29 cellular contexts compared by ENCODE assay signal in the genomic region with DNA sequence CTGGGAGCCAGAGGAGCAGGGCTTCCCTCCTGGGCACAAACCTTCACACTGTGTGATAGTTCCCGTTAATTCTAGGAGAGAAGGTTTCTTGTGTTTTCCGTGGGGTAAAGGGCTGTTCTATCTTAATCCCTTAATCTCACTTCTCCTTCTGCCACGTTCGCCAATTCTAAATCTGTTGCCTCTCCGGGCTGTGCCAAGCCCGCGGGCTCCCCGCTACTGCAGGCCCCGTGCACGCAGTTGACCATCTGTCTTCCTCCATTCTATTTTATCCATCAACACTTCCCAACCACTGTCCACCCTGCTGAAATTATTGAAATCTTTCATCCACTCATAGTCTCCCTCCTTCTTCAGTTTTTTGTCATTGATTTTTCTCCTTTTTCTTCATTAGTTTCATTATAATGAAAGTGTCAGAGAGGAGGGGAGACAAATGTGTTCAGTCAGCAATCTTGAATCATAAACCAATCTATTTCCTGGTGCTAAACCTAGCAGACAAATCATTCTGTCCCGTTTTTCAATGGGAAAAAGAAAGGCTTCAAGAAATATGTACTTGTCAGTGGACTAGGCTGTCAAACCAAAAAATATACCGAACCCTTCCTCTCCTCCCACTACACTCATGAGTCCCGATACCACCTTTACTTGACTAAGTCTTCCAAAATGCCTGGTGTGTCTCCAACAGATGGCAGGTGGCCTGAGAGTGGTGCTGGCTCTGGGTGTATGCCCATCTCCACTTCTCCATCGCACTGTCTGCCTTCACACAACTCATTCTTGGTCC. TPM values are rescaled to one million over a fixed set of nuclear protein-coding genes. Genes with fewer than 3 reads are reported as not detected.
DNase-seq lines count a peak whose midpoint lies in the region; ATAC-seq and TF ChIP-seq lines count a peak whose summit lies in the region.
"Had no signal": no experiment of that assay in that cellular context is flagged by ENCODE, and none has a peak within 500 bp of the region (broad histone marks: within the 10 kb centered on the region; RNA-seq: fewer than 3 reads in every experiment).

No MANE protein-coding gene starts in this region.

- no peaks in the 10 kb centered on the region for H3K4me1 ChIP-seq in sigmoid colon
- H3K4me1 ChIP-seq: breast epithelium, Peyer's patch, uterus had no signal

- no peak overlapping the region for H3K27ac ChIP-seq in sigmoid colon
- H3K27ac ChIP-seq: epithelial cell of prostate, lower lobe of right lung, Peyer's patch, skin epidermis had no signal

- H3K9me3 Mint-ChIP-seq in endothelial cell (ENCODE audit: unreplicated experiment), result no peaks in the 10 kb centered on the region
- no peaks in the 10 kb centered on the region for H3K9me3 Mint-ChIP-seq in activated CD4-positive, alpha-beta T cell treated with anti-CD3 and anti-CD28 coated beads for 36 hours (ENCODE audit: low read depth)
- H3K9me3 Mint-ChIP-seq: activated naive CD8-positive, alpha-beta T cell treated with anti-CD3 and anti-CD28 coated beads for 36 hours; natural killer cell had no signal

- no peak overlapping the region for H3K4me3 ChIP-seq in sigmoid colon
- no peak overlapping the region for H3K4me3 ChIP-seq in H7 (ENCODE audit: insufficient read depth, low read depth, low read length)
- H3K4me3 ChIP-seq: breast epithelium, lower lobe of right lung, Peyer's patch, skin epidermis, uterus had no signal

- intact Hi-C loops in cardiac septum (cut with DNase I) (loop anchor here (2.0 kb wide), 1 partner anchor 41 kb away; no protein-coding TSS in a partner anchor), Right ventricle myocardium superior (cut with DNase I) (no loop called here), sigmoid colon (cut with DNase I) (no loop called here)
- intact Hi-C loops in activated CD4-positive, alpha-beta T cell treated with anti-CD3 and anti-CD28 coated beads for 36 hours (cut with DNase I, micrococcal nuclease), result no loop called here

- H3K27ac Mint-ChIP-seq in endothelial cell (ENCODE audit: unreplicated experiment), result peak overlapping the region; percentile 57
- H3K27ac Mint-ChIP-seq in activated CD4-positive, alpha-beta T cell treated with anti-CD3 and anti-CD28 coated beads for 36 hours, result no peak overlapping the region
- H3K27ac Mint-ChIP-seq: activated CD8-positive, alpha-beta T cell treated with anti-CD3 and anti-CD28 coated beads, Interleukin-2, amount 10 ng/mL, durations not matched to agents 7 days and 5 days; activated naive CD8-positive, alpha-beta T cell treated with anti-CD3 and anti-CD28 coated beads for 36 hours; natural killer cell had no signal

- CTCF ChIA-PET in activated CD4-positive, alpha-beta T cell treated with anti-CD3 and anti-CD28 coated beads for 36 hours (lab: Charles Lee), result no interaction called here

- POLR2A ChIA-PET in activated CD4-positive, alpha-beta T cell treated with anti-CD3 and anti-CD28 coated beads for 36 hours (lab: Charles Lee), result no interaction called here

- H3K4me1 Mint-ChIP-seq in endothelial cell (ENCODE audit: unreplicated experiment), result peaks cover 51% of the 10 kb centered on the region
- H3K4me1 Mint-ChIP-seq in activated CD4-positive, alpha-beta T cell treated with anti-CD3 and anti-CD28 coated beads for 36 hours, result no peaks in the 10 kb centered on the region
- H3K4me1 Mint-ChIP-seq: activated naive CD8-positive, alpha-beta T cell treated with anti-CD3 and anti-CD28 coated beads for 36 hours had no signal

- H3K36me3 ChIP-seq in sigmoid colon (no peaks in the 10 kb centered on the region), H7 (replicated peaks; ENCODE audit: control insufficient read depth, insufficient read depth, low read length) (no peaks in the 10 kb centered on the region)
- H3K36me3 ChIP-seq: breast epithelium, lower lobe of right lung, Peyer's patch, uterus had no signal

- TF ChIP-seq EP300 in sigmoid colon (IDR thresholded peaks at IDR 0.05), result no peak

- H3K36me3 Mint-ChIP-seq in endothelial cell (ENCODE audit: low read depth, unreplicated experiment), result no peaks in the 10 kb centered on the region
- no peaks in the 10 kb centered on the region for H3K36me3 Mint-ChIP-seq in activated CD4-positive, alpha-beta T cell treated with anti-CD3 and anti-CD28 coated beads for 36 hours (ENCODE audit: low read depth)
- H3K36me3 Mint-ChIP-seq: activated naive CD8-positive, alpha-beta T cell treated with anti-CD3 and anti-CD28 coated beads for 36 hours; natural killer cell had no signal

- no peak overlapping the region for H3K4me3 Mint-ChIP-seq in endothelial cell (ENCODE audit: unreplicated experiment)
- no peak overlapping the region for H3K4me3 Mint-ChIP-seq in activated CD4-positive, alpha-beta T cell treated with anti-CD3 and anti-CD28 coated beads for 36 hours
- H3K4me3 Mint-ChIP-seq: activated CD8-positive, alpha-beta T cell treated with anti-CD3 and anti-CD28 coated beads, Interleukin-2, amount 10 ng/mL, durations not matched to agents 7 days and 5 days; activated naive CD8-positive, alpha-beta T cell treated with anti-CD3 and anti-CD28 coated beads for 36 hours; natural killer cell had no signal

- H3K27me3 ChIP-seq in sigmoid colon (no peaks in the 10 kb centered on the region), H7 (ENCODE audit: control insufficient read depth, insufficient read depth, low read length) (no peaks in the 10 kb centered on the region)
- H3K27me3 ChIP-seq: breast epithelium, Peyer's patch, uterus had no signal

- peaks cover 5% of the 10 kb centered on the region for H3K27me3 Mint-ChIP-seq in endothelial cell (ENCODE audit: unreplicated experiment)
- peaks cover 4% of the 10 kb centered on the region for H3K27me3 Mint-ChIP-seq in activated CD4-positive, alpha-beta T cell treated with anti-CD3 and anti-CD28 coated beads for 36 hours
- H3K27me3 Mint-ChIP-seq: activated naive CD8-positive, alpha-beta T cell treated with anti-CD3 and anti-CD28 coated beads for 36 hours had no signal

- WGBS in sigmoid colon, 2 donors, result 82 to 85% methylated on average over 14 of the region's 14 CpGs

- peak; percentile 60 for DNase-seq in cardiac septum (ENCODE audit: low spot score)
- DNase-seq in Right ventricle myocardium superior, result no peak
- DNase-seq in NCI-H524 treated with DMSO at 0.1 percent for 48 hours (lab: John Stamatoyannopoulos, UW), result peak; percentile 98
- no peak for DNase-seq in endothelial cell (ENCODE audit: low spot score)
- DNase-seq in sigmoid colon, result peak; percentile 36
- DNase-seq in activated CD4-positive, alpha-beta T cell treated with anti-CD3 and anti-CD28 coated beads for 36 hours, result no peak
- no peak for DNase-seq in H7
- DNase-seq: 8988T; activated CD8-positive, alpha-beta T cell treated with anti-CD3 and anti-CD28 coated beads, Interleukin-2, amount 10 ng/mL, durations not matched to agents 7 days and 5 days; activated naive CD8-positive, alpha-beta T cell treated with anti-CD3 and anti-CD28 coated beads for 36 hours; effector CD4-positive, alpha-beta T cell; HCEC 1CT; hippocampal formation; lower lobe of right lung; natural killer cell; NCI-H1105 treated with DMSO at 0.1 percent for 48 hours; NCI-H187 treated with DMSO at 0.1 percent for 48 hours; NCI-H2171 treated with DMSO at 0.1 percent for 48 hours; NCI-H526; Peyer's patch; SHP77 treated with DMSO at 0.1 percent for 48 hours; stimulated activated naive CD4-positive, alpha-beta T cell; uterus had no signal

- ATAC-seq in Right ventricle myocardium superior (ENCODE audit: poor library complexity) (no peak), GM19467 (IDR thresholded peaks at IDR 0.05; ENCODE audit: unreplicated experiment) (no peak)
- no peak for ATAC-seq in activated CD4-positive, alpha-beta T cell treated with anti-CD3 and anti-CD28 coated beads for 36 hours
- ATAC-seq: activated CD8-positive, alpha-beta T cell treated with anti-CD3 and anti-CD28 coated beads, Interleukin-2, amount 10 ng/mL, durations not matched to agents 7 days and 5 days; lower lobe of right lung; natural killer cell had no signal

- TF ChIP-seq CTCF in endothelial cell (IDR thresholded peaks at IDR 0.05; ENCODE audit: unreplicated experiment) (no peak), sigmoid colon (IDR thresholded peaks at IDR 0.05) (no peak)

- TF ChIP-seq POLR2A in sigmoid colon (IDR thresholded peaks at IDR 0.05), result no peak

- no peaks in the 10 kb centered on the region for H3K9me3 ChIP-seq in sigmoid colon
- H3K9me3 ChIP-seq: breast epithelium, lower lobe of right lung, Peyer's patch, uterus had no signal

RNA-seq across cellular contexts. Expression of a gene that starts 39.6 kb away (rescaled TPM):
- 59.2 TPM for total RNA-seq in cardiac septum
- total RNA-seq in Right ventricle myocardium superior, result 8.3 TPM
- 3.8 TPM for total RNA-seq in endothelial cell (ENCODE audit: unreplicated experiment)
- total RNA-seq in sigmoid colon, result 1 to 10 TPM; 3.3 to 10.0 (median 6.8) TPM
- 10 to 100 TPM in 1 of 3 donors, 1 to 10 TPM in 2; 1.8 to 22.1 (median 3.2) TPM for polyA plus RNA-seq in sigmoid colon
- not detected for total RNA-seq in activated CD4-positive, alpha-beta T cell treated with anti-CD3 and anti-CD28 coated beads for 36 hours
- total RNA-seq in H7 (2014; rRNA removed; shearing (Covaris generic)), result 0.33 and 2.4 TPM in 2 replicates
- total RNA-seq: activated CD8-positive, alpha-beta T cell treated with anti-CD3 and anti-CD28 coated beads, Interleukin-2, amount 10 ng/mL, durations not matched to agents 7 days and 5 days; mononuclear cell; natural killer cell; T-helper 2 cell treated with Interferon-gamma antibody and Interleukin-4, amounts not matched to agents 100 ng/mL and 5 ng/mL, for 36 hours had no signal

Comparison
In these comparisons a context has a peak if more than half of its experiments do, and no peak if none do; other contexts are left out.
1. DNase-seq: peak in cardiac septum (single experiment), NCI-H524 treated with DMSO at 0.1 percent for 48 hours (single experiment) and sigmoid colon (single experiment); none in Right ventricle myocardium superior (single experiment), endothelial cell (single experiment), activated CD4-positive, alpha-beta T cell treated with anti-CD3 and anti-CD28 coated beads for 36 hours (single experiment) and H7 (single experiment).